ENCODE assay signal across 8 cellular contexts in the genomic region with DNA sequence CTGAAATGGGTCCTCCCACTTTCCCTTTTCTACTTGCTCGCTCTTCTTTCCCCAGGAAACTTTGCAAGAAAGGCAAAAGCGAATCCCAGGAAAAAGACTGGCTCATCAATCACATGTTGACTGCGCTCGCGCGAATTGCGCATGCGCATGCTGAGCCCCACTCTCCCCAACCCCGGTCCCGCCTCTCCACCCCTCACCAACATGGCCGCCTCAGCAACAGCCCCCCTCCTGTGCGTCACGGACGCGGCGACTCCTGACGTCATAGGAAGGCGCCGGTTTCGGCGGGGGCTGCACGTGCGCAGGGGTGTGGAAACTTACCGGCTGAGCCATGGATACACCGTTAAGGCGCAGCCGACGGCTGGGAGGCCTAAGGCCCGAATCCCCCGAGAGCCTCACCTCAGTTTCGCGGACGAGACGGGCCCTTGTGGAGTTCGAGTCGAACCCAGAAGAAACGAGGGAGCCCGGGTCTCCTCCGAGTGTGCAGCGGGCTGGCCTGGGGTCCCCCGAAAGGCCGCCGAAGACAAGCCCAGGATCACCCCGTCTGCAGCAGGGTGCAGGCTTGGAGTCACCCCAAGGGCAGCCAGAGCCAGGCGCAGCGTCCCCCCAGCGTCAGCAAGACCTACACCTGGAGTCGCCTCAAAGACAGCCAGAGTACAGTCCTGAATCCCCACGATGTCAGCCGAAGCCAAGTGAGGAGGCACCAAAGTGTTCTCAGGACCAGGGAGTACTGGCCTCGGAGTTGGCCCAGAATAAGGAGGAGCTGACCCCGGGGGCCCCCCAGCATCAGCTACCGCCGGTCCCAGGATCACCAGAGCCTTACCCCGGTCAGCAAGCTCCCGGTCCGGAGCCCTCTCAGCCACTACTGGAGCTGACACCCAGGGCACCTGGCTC. TPM values are rescaled to one million over a fixed set of nuclear protein-coding genes. Genes with fewer than 3 reads are reported as not detected.
A peak's percentile ranks its signal among the peaks of the same experiment; 100 is the strongest.
DNase-seq lines count a peak whose midpoint lies in the region; ATAC-seq, FAIRE-seq and TF ChIP-seq lines count a peak whose summit lies in the region.

A gene with protein sequence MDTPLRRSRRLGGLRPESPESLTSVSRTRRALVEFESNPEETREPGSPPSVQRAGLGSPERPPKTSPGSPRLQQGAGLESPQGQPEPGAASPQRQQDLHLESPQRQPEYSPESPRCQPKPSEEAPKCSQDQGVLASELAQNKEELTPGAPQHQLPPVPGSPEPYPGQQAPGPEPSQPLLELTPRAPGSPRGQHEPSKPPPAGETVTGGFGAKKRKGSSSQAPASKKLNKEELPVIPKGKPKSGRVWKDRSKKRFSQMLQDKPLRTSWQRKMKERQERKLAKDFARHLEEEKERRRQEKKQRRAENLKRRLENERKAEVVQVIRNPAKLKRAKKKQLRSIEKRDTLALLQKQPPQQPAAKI (plus strand): TSS at position 317 of the 891 bp plus-strand sequence. CDS start 12 bp downstream, at position 329.

- TF ChIP-seq CTCF in chondrocyte (IDR thresholded peaks at IDR 0.05) = no peak
- TF ChIP-seq CTCF in kidney (IDR thresholded peaks at IDR 0.05; ENCODE audit: borderline replicate concordance, extremely low read depth, insufficient read depth) = peak; percentile 2

- POLR2A ChIA-PET in activated CD4-positive, alpha-beta T cell treated with anti-CD3 and anti-CD28 coated beads for 36 hours (lab: Charles Lee) = interaction anchor here (0.5 to 1.2 kb wide), 2 partner anchors 64 to 279 kb away, joined by 4 to 5 read pairs; a partner anchor contains a TSS

- ATAC-seq in GM19025 (IDR thresholded peaks at IDR 0.05; ENCODE audit: low read depth, unreplicated experiment) (peak; percentile 78), HG03342 (IDR thresholded peaks at IDR 0.05; ENCODE audit: unreplicated experiment) (peak; percentile 83)
- peak; percentile 95 for ATAC-seq in activated CD4-positive, alpha-beta T cell treated with anti-CD3 and anti-CD28 coated beads for 36 hours

- H3K27me3 Mint-ChIP-seq in activated CD4-positive, alpha-beta T cell treated with anti-CD3 and anti-CD28 coated beads for 36 hours = no peaks in the 10 kb centered on the region
- H3K27me3 Mint-ChIP-seq in chondrocyte (ENCODE audit: low read depth) = peaks cover 11% of the 10 kb centered on the region

- H3K4me3 Mint-ChIP-seq in activated CD4-positive, alpha-beta T cell treated with anti-CD3 and anti-CD28 coated beads for 36 hours = peak within 1 kb of the TSS; percentile 83
- H3K4me3 Mint-ChIP-seq in chondrocyte (ENCODE audit: unreplicated experiment) = peak within 1 kb of the TSS; percentile 82

- DNase-seq in AG20443 (ENCODE audit: low spot score) (peak; percentile 100), NCI-H460 (ENCODE audit: extremely low read depth, low read depth) (peak; percentile 89), chondrocyte (ENCODE audit: low spot score) (peak; percentile 98), kidney (peak; percentile 99)
- peak; percentile 98 for DNase-seq in activated CD4-positive, alpha-beta T cell treated with anti-CD3 and anti-CD28 coated beads for 36 hours
- DNase-seq in stimulated activated CD4-positive, alpha-beta T cell treated with anti-CD3 and anti-CD28 coated beads, Interleukin-15, amount 100 ng/mL, for 1 hour (ENCODE audit: low read depth in 1 of 2, low spot score in 1 of 2) = peak; percentile 96 to 99

- H3K4me1 ChIP-seq in kidney (ENCODE audit: control insufficient read depth in 1 of 2, insufficient read depth in 1 of 2, low read depth in 1 of 2, low read length in 2 of 2) = peaks cover 15 to 30% of the 10 kb centered on the region in 2 donors

- no peak for FAIRE-seq in kidney (lab: Jason Lieb, UNC)

- H3K4me1 Mint-ChIP-seq in activated CD4-positive, alpha-beta T cell treated with anti-CD3 and anti-CD28 coated beads for 36 hours = peaks cover 38% of the 10 kb centered on the region
- H3K4me1 Mint-ChIP-seq in chondrocyte (ENCODE audit: low read depth) = peaks cover 57% of the 10 kb centered on the region

- no peaks in the 10 kb centered on the region for H3K9me3 Mint-ChIP-seq in activated CD4-positive, alpha-beta T cell treated with anti-CD3 and anti-CD28 coated beads for 36 hours (ENCODE audit: low read depth)
- H3K9me3 Mint-ChIP-seq in chondrocyte (ENCODE audit: low read depth) = no peaks in the 10 kb centered on the region

- peak within 1 kb of the TSS; percentile 96 for H3K27ac Mint-ChIP-seq in activated CD4-positive, alpha-beta T cell treated with anti-CD3 and anti-CD28 coated beads for 36 hours
- peak within 1 kb of the TSS; percentile 97 for H3K27ac Mint-ChIP-seq in chondrocyte (ENCODE audit: unreplicated experiment)

- peaks cover 25% of the 10 kb centered on the region for H3K36me3 Mint-ChIP-seq in activated CD4-positive, alpha-beta T cell treated with anti-CD3 and anti-CD28 coated beads for 36 hours (ENCODE audit: low read depth)
- peaks cover 2% of the 10 kb centered on the region for H3K36me3 Mint-ChIP-seq in chondrocyte (ENCODE audit: low read depth)

- H3K4me3 ChIP-seq in kidney (ENCODE audit: low read length in 2 of 2) = peak within 1 kb of the TSS; percentile 78 to 92

- H3K27ac ChIP-seq in kidney (ENCODE audit: low read depth in 2 of 2, low read length in 2 of 2) = peak within 1 kb of the TSS; percentile 36 to 51

- peak within 1 kb of the TSS; percentile 51 to 95 for H3K9ac ChIP-seq in kidney (ENCODE audit: low read length in 2 of 2)

- H3K36me3 ChIP-seq in kidney (ENCODE audit: control insufficient read depth in 1 of 2, insufficient read depth in 2 of 2, low read length in 2 of 2) = no peaks in the 10 kb centered on the region

- H3K9me3 ChIP-seq in kidney (ENCODE audit: control insufficient read depth in 1 of 2, low read length in 2 of 2) = no peaks in the 10 kb centered on the region

- CTCF ChIA-PET in activated CD4-positive, alpha-beta T cell treated with anti-CD3 and anti-CD28 coated beads for 36 hours (lab: Charles Lee) = interaction anchor here (0.6 to 2.9 kb wide), 6 partner anchors 8 to 440 kb away, joined by 3 to 19 read pairs (median 3); no protein-coding TSS in a partner anchor

- intact Hi-C loops in activated CD4-positive, alpha-beta T cell treated with anti-CD3 and anti-CD28 coated beads for 36 hours (cut with DNase I, micrococcal nuclease) = loop anchor here (1.0 to 2.0 kb wide), 9 partner anchors 64 to 588 kb away; a partner anchor contains a TSS
- intact Hi-C loops in kidney (cut with DNase I) = no loop called here

RNA-seq across cellular contexts. Expression of the gene that starts here (rescaled TPM):
- total RNA-seq in NCI-H460 (2014; rRNA removed; shearing (Covaris generic)) = 13.5 and 15.0 TPM in 2 replicates
- polyA plus RNA-seq in NCI-H460 (2014; cell fraction: nucleus; rRNA removed) = 5.0 and 8.9 TPM in 2 replicates
- 10 to 100 TPM; 52.1 to 75.1 TPM for total RNA-seq in activated CD4-positive, alpha-beta T cell treated with anti-CD3 and anti-CD28 coated beads for 36 hours
- total RNA-seq in chondrocyte (16.6 to 18.6 TPM (median 17.7 TPM) in 3 replicates), kidney (18.9 TPM)
- 15.9 TPM for polyA plus RNA-seq in kidney (ENCODE audit: insufficient read depth, low read depth, low replicate concordance)

Comparison
In these comparisons a context has a peak if more than half of its experiments do, and no peak if none do; other contexts are left out.
1. Peak in every context shown above with its lines: DNase-seq, ATAC-seq, H3K4me3 ChIP-seq and H3K27ac ChIP-seq.